ENCODE assay signal across 1 cellular context in genomic region chr5:177370488-177371119, GRCh38.
TF ChIP-seq lines count a peak whose summit lies in the region.

No MANE protein-coding gene starts in this region.

TF ChIP-seq in HepG2, 621 proteins besides CTCF, POLR2A, EP300 and RAD21 (continued from another document and continues in another):
- TF ChIP-seq PAXIP1 (CRISPR knock-in tag; conservative IDR thresholded peaks at IDR 0.05) = no peak
- TF ChIP-seq THYN1 (CRISPR knock-in tag; IDR thresholded peaks at IDR 0.05; ENCODE audit: borderline replicate concordance, low read depth) = no peak
- TF ChIP-seq RAD51 (IDR thresholded peaks at IDR 0.05; ENCODE audit: borderline replicate concordance) = no peak
- TF ChIP-seq ZNF776 (CRISPR knock-in tag; IDR thresholded peaks at IDR 0.05) = no peak
- no peak for TF ChIP-seq SMARCE1 (IDR thresholded peaks at IDR 0.05; ENCODE audit: borderline replicate concordance)
- no peak for TF ChIP-seq ZNF484 (CRISPR knock-in tag; IDR thresholded peaks at IDR 0.05; ENCODE audit: borderline replicate concordance, low read depth)
- 0 out of 2 replicates have a peak, but pooled peaks have one; percentile 27 for TF ChIP-seq ZNF800 (CRISPR knock-in tag; IDR thresholded peaks at IDR 0.05)
- peak; percentile 76; the same call in 1 of the 2 replicates for TF ChIP-seq MIER3 (CRISPR knock-in tag; IDR thresholded peaks at IDR 0.05; ENCODE audit: borderline replicate concordance)
- TF ChIP-seq ZNF335 (CRISPR knock-in tag; IDR thresholded peaks at IDR 0.05) = no peak
- TF ChIP-seq U2AF2 (IDR thresholded peaks at IDR 0.05; ENCODE audit: low read depth, low read length) = no peak
- 0 out of 2 replicates have a peak, but pooled peaks have one; percentile 18 for TF ChIP-seq ZSCAN25 (CRISPR knock-in tag; IDR thresholded peaks at IDR 0.05)
- TF ChIP-seq NCOA2 (CRISPR knock-in tag; IDR thresholded peaks at IDR 0.05) = 0 out of 2 replicates have a peak, but pooled peaks have one; percentile 28
- TF ChIP-seq GFI1 (CRISPR knock-in tag; IDR thresholded peaks at IDR 0.05; ENCODE audit: borderline replicate concordance) = no peak
- TF ChIP-seq, protein P1, sequence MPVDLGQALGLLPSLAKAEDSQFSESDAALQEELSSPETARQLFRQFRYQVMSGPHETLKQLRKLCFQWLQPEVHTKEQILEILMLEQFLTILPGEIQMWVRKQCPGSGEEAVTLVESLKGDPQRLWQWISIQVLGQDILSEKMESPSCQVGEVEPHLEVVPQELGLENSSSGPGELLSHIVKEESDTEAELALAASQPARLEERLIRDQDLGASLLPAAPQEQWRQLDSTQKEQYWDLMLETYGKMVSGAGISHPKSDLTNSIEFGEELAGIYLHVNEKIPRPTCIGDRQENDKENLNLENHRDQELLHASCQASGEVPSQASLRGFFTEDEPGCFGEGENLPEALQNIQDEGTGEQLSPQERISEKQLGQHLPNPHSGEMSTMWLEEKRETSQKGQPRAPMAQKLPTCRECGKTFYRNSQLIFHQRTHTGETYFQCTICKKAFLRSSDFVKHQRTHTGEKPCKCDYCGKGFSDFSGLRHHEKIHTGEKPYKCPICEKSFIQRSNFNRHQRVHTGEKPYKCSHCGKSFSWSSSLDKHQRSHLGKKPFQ (CRISPR knock-in tag; IDR thresholded peaks at IDR 0.05; ENCODE audit: insufficient replicate concordance) = no peak
- no peak for TF ChIP-seq HIC2 (CRISPR knock-in tag; IDR thresholded peaks at IDR 0.05; ENCODE audit: low read depth)
- TF ChIP-seq TRIM24 (CRISPR knock-in tag; IDR thresholded peaks at IDR 0.05) = no peak
- 0 out of 2 replicates have a peak, but pooled peaks have one; percentile 16 for TF ChIP-seq SPEN (CRISPR knock-in tag; IDR thresholded peaks at IDR 0.05; ENCODE audit: low read depth)
- no peak for TF ChIP-seq HNF1A (IDR thresholded peaks at IDR 0.05; ENCODE audit: low read depth)
- 0 out of 2 replicates have a peak, but pooled peaks have one; percentile 58 for TF ChIP-seq HNF1A (CRISPR knock-in tag; IDR thresholded peaks at IDR 0.05; ENCODE audit: borderline replicate concordance)
- TF ChIP-seq SRSF4 (IDR thresholded peaks at IDR 0.05; ENCODE audit: low read depth, low read length, poor library complexity, severe bottlenecking) = no peak
- TF ChIP-seq SRSF9 (IDR thresholded peaks at IDR 0.05; ENCODE audit: borderline replicate concordance, insufficient read depth, low read depth, low read length, poor library complexity, severe bottlenecking) = no peak
- peak; percentile 61; the same call in 1 of the 2 replicates for TF ChIP-seq IKZF5 (CRISPR knock-in tag; IDR thresholded peaks at IDR 0.05)
- TF ChIP-seq ZNF615 (CRISPR knock-in tag; IDR thresholded peaks at IDR 0.05; ENCODE audit: borderline replicate concordance) = no peak
- no peak for TF ChIP-seq TCF7L2 (IDR thresholded peaks at IDR 0.05; ENCODE audit: low read depth, low read length)
- no peak for TF ChIP-seq TCF12 (IDR thresholded peaks at IDR 0.05)
- TF ChIP-seq TCF12 (CRISPR knock-in tag; IDR thresholded peaks at IDR 0.05) = no peak
- no peak for TF ChIP-seq YEATS2 (CRISPR knock-in tag; IDR thresholded peaks at IDR 0.05; ENCODE audit: borderline replicate concordance)
- no peak for TF ChIP-seq AHR (CRISPR knock-in tag; IDR thresholded peaks at IDR 0.05)
- TF ChIP-seq NFYB (CRISPR knock-in tag; IDR thresholded peaks at IDR 0.05) = no peak
- no peak for TF ChIP-seq KAT7 (CRISPR knock-in tag; IDR thresholded peaks at IDR 0.05; ENCODE audit: borderline replicate concordance)
- TF ChIP-seq, protein P2, sequence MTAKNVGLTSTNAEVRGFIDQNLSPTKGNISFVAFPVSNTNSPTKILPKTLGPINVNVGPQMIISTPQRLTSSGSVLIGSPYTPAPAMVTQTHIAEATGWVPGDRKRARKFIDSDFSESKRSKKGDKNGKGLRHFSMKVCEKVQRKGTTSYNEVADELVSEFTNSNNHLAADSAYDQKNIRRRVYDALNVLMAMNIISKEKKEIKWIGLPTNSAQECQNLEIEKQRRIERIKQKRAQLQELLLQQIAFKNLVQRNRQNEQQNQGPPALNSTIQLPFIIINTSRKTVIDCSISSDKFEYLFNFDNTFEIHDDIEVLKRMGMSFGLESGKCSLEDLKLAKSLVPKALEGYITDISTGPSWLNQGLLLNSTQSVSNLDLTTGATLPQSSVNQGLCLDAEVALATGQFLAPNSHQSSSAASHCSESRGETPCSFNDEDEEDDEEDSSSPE (CRISPR knock-in tag; IDR thresholded peaks at IDR 0.05) = peak; percentile 80
- peak; percentile 78 for TF ChIP-seq ELF1 (CRISPR knock-in tag; IDR thresholded peaks at IDR 0.05)
- TF ChIP-seq RXRB (CRISPR knock-in tag; IDR thresholded peaks at IDR 0.05; ENCODE audit: borderline replicate concordance) = peak; percentile 56
- TF ChIP-seq TP53 (CRISPR knock-in tag; conservative IDR thresholded peaks at IDR 0.05) = no peak
- TF ChIP-seq SETDB1 (CRISPR knock-in tag; IDR thresholded peaks at IDR 0.05; ENCODE audit: borderline replicate concordance) = no peak
- TF ChIP-seq, protein P3, sequence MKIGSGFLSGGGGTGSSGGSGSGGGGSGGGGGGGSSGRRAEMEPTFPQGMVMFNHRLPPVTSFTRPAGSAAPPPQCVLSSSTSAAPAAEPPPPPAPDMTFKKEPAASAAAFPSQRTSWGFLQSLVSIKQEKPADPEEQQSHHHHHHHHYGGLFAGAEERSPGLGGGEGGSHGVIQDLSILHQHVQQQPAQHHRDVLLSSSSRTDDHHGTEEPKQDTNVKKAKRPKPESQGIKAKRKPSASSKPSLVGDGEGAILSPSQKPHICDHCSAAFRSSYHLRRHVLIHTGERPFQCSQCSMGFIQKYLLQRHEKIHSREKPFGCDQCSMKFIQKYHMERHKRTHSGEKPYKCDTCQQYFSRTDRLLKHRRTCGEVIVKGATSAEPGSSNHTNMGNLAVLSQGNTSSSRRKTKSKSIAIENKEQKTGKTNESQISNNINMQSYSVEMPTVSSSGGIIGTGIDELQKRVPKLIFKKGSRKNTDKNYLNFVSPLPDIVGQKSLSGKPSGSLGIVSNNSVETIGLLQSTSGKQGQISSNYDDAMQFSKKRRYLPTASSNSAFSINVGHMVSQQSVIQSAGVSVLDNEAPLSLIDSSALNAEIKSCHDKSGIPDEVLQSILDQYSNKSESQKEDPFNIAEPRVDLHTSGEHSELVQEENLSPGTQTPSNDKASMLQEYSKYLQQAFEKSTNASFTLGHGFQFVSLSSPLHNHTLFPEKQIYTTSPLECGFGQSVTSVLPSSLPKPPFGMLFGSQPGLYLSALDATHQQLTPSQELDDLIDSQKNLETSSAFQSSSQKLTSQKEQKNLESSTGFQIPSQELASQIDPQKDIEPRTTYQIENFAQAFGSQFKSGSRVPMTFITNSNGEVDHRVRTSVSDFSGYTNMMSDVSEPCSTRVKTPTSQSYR (CRISPR knock-in tag; IDR thresholded peaks at IDR 0.05; ENCODE audit: borderline replicate concordance) = no peak
- no peak for TF ChIP-seq FOXA1 (IDR thresholded peaks at IDR 0.05)
- TF ChIP-seq FOXA1 (CRISPR knock-in tag; IDR thresholded peaks at IDR 0.05) = no peak
- TF ChIP-seq MYC (CRISPR knock-in tag; IDR thresholded peaks at IDR 0.05; ENCODE audit: borderline replicate concordance) = peak; percentile 95
- TF ChIP-seq, protein P4, sequence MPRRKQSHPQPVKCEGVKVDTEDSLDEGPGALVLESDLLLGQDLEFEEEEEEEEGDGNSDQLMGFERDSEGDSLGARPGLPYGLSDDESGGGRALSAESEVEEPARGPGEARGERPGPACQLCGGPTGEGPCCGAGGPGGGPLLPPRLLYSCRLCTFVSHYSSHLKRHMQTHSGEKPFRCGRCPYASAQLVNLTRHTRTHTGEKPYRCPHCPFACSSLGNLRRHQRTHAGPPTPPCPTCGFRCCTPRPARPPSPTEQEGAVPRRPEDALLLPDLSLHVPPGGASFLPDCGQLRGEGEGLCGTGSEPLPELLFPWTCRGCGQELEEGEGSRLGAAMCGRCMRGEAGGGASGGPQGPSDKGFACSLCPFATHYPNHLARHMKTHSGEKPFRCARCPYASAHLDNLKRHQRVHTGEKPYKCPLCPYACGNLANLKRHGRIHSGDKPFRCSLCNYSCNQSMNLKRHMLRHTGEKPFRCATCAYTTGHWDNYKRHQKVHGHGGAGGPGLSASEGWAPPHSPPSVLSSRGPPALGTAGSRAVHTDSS (CRISPR knock-in tag; conservative IDR thresholded peaks at IDR 0.05) = no peak
- peak; percentile 21; the same call in 1 of the 2 replicates for TF ChIP-seq HNF4A (CRISPR knock-in tag; IDR thresholded peaks at IDR 0.05)
- no peak for TF ChIP-seq PRPF4 (IDR thresholded peaks at IDR 0.05; ENCODE audit: low read depth, low read length, poor library complexity, severe bottlenecking)
- TF ChIP-seq SMYD3 (CRISPR knock-in tag; IDR thresholded peaks at IDR 0.05) = no peak
- peak; percentile 58; the same call in 1 of the 2 replicates for TF ChIP-seq ZNF563 (CRISPR knock-in tag; IDR thresholded peaks at IDR 0.05)
